27 cellular contexts compared by ENCODE assay signal in the genomic region with DNA sequence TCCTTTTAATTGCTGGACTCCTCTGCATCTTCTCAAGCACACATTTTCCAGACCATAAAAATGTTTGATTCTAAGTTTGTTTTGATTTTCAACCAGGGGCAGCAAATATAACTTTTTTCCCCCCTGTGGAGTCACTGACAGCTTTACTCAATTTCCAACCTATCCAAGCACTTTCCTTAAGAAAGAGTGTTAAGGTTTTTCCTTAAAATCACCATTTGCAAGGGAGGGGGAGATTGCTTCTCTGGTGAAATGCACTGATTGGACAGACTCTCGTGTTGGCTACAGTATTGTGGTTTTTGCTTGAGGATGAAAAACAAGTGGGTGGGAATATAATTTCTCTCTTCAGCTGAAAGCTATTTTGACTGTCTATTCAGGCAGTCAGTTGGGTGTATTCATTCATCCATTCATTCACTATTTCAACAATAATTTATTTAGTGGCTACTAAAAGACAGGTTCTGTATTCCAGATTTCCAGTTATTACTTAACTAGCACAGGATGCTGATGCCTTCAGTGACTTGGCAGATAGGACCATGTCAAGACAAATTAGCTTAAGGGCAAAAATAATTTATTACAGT.
DNase-seq lines count a peak whose midpoint lies in the region; ATAC-seq, FAIRE-seq and TF ChIP-seq lines count a peak whose summit lies in the region.
"Had no signal": no experiment of that assay in that cellular context is flagged by ENCODE, and none has a peak within 500 bp of the region (broad histone marks: within the 10 kb centered on the region; RNA-seq: fewer than 3 reads in every experiment).

No MANE protein-coding gene starts in this region.

- intact Hi-C loops in heart right ventricle (cut with DNase I), result no loop called here
- intact Hi-C loops in K562 (cut with micrococcal nuclease), result no loop called here

- ATAC-seq in heart right ventricle (no peak), K562 (no peak), HG03442 (IDR thresholded peaks at IDR 0.05; ENCODE audit: unreplicated experiment) (no peak)
- ATAC-seq: Right ventricle myocardium inferior had no signal

- TF ChIP-seq POLR2A in K562 (conservative IDR thresholded peaks at IDR 0.05), result no peak

- no peak for TF ChIP-seq EP300 in K562 (IDR thresholded peaks at IDR 0.05; ENCODE audit: low read length)

- H3K36me3 ChIP-seq in cardiac muscle cell, result no peaks in the 10 kb centered on the region
- no peaks in the 10 kb centered on the region for H3K36me3 ChIP-seq in heart right ventricle
- 0 out of 3 replicates have a peak, but pooled peaks cover 5% of the 10 kb centered on the region for H3K36me3 ChIP-seq in K562 (ENCODE audit: control insufficient read depth, insufficient read depth, low read length)
- H3K36me3 ChIP-seq in hepatocyte (replicated peaks; ENCODE audit: insufficient read depth, low read depth), result no peaks in the 10 kb centered on the region
- no peaks in the 10 kb centered on the region for H3K36me3 ChIP-seq in SJCRH30
- H3K36me3 ChIP-seq: MG63, SJSA1 had no signal

- H3K4me2 ChIP-seq in K562 (ENCODE audit: insufficient read depth, low read length), result peak overlapping the region; percentile 68
- peak overlapping the region; percentile 65 for H3K4me2 ChIP-seq in hepatocyte
- H3K4me2 ChIP-seq: PC-9 had no signal

- H3K27ac ChIP-seq in cardiac muscle cell (peak overlapping the region; percentile 83), heart right ventricle (no peak overlapping the region), K562 (ENCODE audit: extremely low read depth, low read depth, low read length) (peak overlapping the region; percentile 85; the same call in 2 of the 3 replicates), hepatocyte (peak overlapping the region; percentile 39), SJCRH30 (no peak overlapping the region)
- H3K27ac ChIP-seq: GM23248, PC-9, SJSA1 had no signal

- H3K4me3 ChIP-seq in cardiac muscle cell (no peak overlapping the region), heart right ventricle (no peak overlapping the region), K562 (peak overlapping the region; percentile 16; the same call in 1 of the 2 replicates), hepatocyte (no peak overlapping the region), SJCRH30 (no peak overlapping the region)
- H3K4me3 ChIP-seq: GM23248, MG63, PC-9, SJSA1 had no signal

- DNase-seq in cardiac muscle cell (ENCODE audit: low read depth in 1 of 2, low spot score in 1 of 2) (peak in 1 of 2 donors; percentile 32), heart right ventricle (no peak), K562 (ENCODE audit: extremely low read depth in 1 of 4, low spot score in 3 of 4) (no peak), hepatocyte (ENCODE audit: low spot score) (no peak), UCSD-AML1 (lab: John Stamatoyannopoulos, UW; ENCODE audit: unreplicated experiment) (no peak), SJCRH30 (no peak), ACHN (no peak)
- DNase-seq: 8988T; CD4-positive, alpha-beta T cell; COR-L47; DMS53; GM23248; HCEC 1CT; KG1; MG63; NCI-H1105 treated with DMSO at 0.1 percent for 48 hours; NCI-H146; NCI-H2029; NCI-H446; NCI-H526; NCI-H82; NK-92 treated with Interleukin-12 subunit alpha and Interleukin-12 subunit beta, amount 100 ng/mL, for 24 hours; PC-9; SW 1271 had no signal

- no peak for TF ChIP-seq RAD21 in K562 (CRISPR knock-in tag; conservative IDR thresholded peaks at IDR 0.05 in 1 of 2, IDR thresholded peaks at IDR 0.05 in 1 of 2)

- peak overlapping the region in 1 of 2 experiments; percentile 68; a peak in 2 of 4 replicates for H3K9ac ChIP-seq in K562 (ENCODE audit: insufficient read depth in 1 of 2, low read depth in 2 of 2, low read length in 2 of 2)
- H3K9ac ChIP-seq: GM23248 had no signal

- no TSS peak for BruUV-seq in K562 (replicated peaks; lab: Mats Ljungman, UMichigan)

- FAIRE-seq in K562 (lab: Jason Lieb, UNC), result peak; percentile 23

- CTCF ChIA-PET in K562 (lab: Yijun Ruan, JAX; ENCODE audit: low intra/inter-chr PET ratio), result no interaction called here

- H4K20me1 ChIP-seq in K562 (replicated peaks; ENCODE audit: control insufficient read depth, insufficient read depth, low read length) (no peaks in the 10 kb centered on the region), hepatocyte (ENCODE audit: insufficient read depth, poor library complexity, severe bottlenecking) (no peaks in the 10 kb centered on the region)

- no peak for TF ChIP-seq CTCF in cardiac muscle cell (IDR thresholded peaks at IDR 0.05; ENCODE audit: low read depth, low read length)
- TF ChIP-seq CTCF in heart right ventricle (IDR thresholded peaks at IDR 0.05), result no peak
- no peak for TF ChIP-seq CTCF in K562 (IDR thresholded peaks at IDR 0.05 in 2 of 3, conservative IDR thresholded peaks at IDR 0.05 in 1 of 3; ENCODE audit: insufficient read depth in 2 of 3, low read depth in 1 of 3, low read length in 3 of 3)
- no peak for TF ChIP-seq CTCF in hepatocyte (IDR thresholded peaks at IDR 0.05; ENCODE audit: poor library complexity)

- 57 to 68% methylated on average over 1 of the region's 1 CpG for WGBS in heart right ventricle, 2 donors
- WGBS in K562 (ENCODE audit: insufficient coverage, low coverage, missing lambda C conversion rate), result 0% methylated on average over 1 of the region's 1 CpG
- 55% methylated on average over 1 of the region's 1 CpG for WGBS in hepatocyte (ENCODE audit: low lambda C conversion rate, missing lambda C conversion rate)

- peak overlapping the region; percentile 90 for H2AFZ ChIP-seq in K562 (ENCODE audit: low read depth, low read length)
- peak overlapping the region; percentile 56 for H2AFZ ChIP-seq in hepatocyte
- H2AFZ ChIP-seq: GM23248, PC-9 had no signal

- in situ Hi-C loops in K562 (cut with MboI), result no loop called here
- in situ Hi-C loops in ACHN (cut with HindIII; ENCODE audit: low pct_ligation_motif_present, low pct_unique_long_range_greater_than_20kb, low sequenced_read_pairs), result no loop called here

- H3K79me2 ChIP-seq in K562 (ENCODE audit: control insufficient read depth, insufficient read depth, low read length) (peaks cover 42% of the 10 kb centered on the region; the same call in 2 of the 3 replicates), hepatocyte (no peaks in the 10 kb centered on the region)

- H3K9me3 ChIP-seq in cardiac muscle cell (ENCODE audit: low read depth), result no peaks in the 10 kb centered on the region
- no peaks in the 10 kb centered on the region for H3K9me3 ChIP-seq in heart right ventricle
- H3K9me3 ChIP-seq in K562 (replicated peaks; ENCODE audit: control insufficient read depth, insufficient read depth, low read depth, low read length), result no peaks in the 10 kb centered on the region
- H3K9me3 ChIP-seq in hepatocyte (ENCODE audit: low read depth), result no peaks in the 10 kb centered on the region
- no peaks in the 10 kb centered on the region for H3K9me3 ChIP-seq in SJCRH30 (replicated peaks)
- H3K9me3 ChIP-seq: MG63 had no signal

- peaks cover 26% of the 10 kb centered on the region for H3K4me1 ChIP-seq in cardiac muscle cell (ENCODE audit: low read depth)
- no peaks in the 10 kb centered on the region for H3K4me1 ChIP-seq in heart right ventricle
- peaks cover 0 to 36% of the 10 kb centered on the region in 2 experiments; a peak in 4 of 5 replicates for H3K4me1 ChIP-seq in K562 (replicated peaks in 1 of 2; ENCODE audit: control insufficient read depth in 2 of 2, insufficient read depth in 2 of 2, low read length in 2 of 2)
- H3K4me1 ChIP-seq in hepatocyte (ENCODE audit: insufficient read depth), result peaks cover 13% of the 10 kb centered on the region
- H3K4me1 ChIP-seq in SJCRH30, result no peaks in the 10 kb centered on the region

- H3K9me1 ChIP-seq in K562 (ENCODE audit: control insufficient read depth, insufficient read depth, low read length), result no peaks in the 10 kb centered on the region

- no peaks in the 10 kb centered on the region for H3K9me2 ChIP-seq in hepatocyte (replicated peaks; ENCODE audit: insufficient read depth)

- POLR2A ChIA-PET in K562 (lab: Yijun Ruan, JAX), result interaction anchor here (0.7 to 2.9 kb wide), 4 partner anchors 12 to 143 kb away, joined by 3 to 8 read pairs (median 3); no protein-coding TSS in a partner anchor

- H3K27me3 ChIP-seq in cardiac muscle cell, result no peaks in the 10 kb centered on the region
- no peaks in the 10 kb centered on the region for H3K27me3 ChIP-seq in heart right ventricle
- no peaks in the 10 kb centered on the region for H3K27me3 ChIP-seq in K562 (ENCODE audit: control insufficient read depth in 2 of 2, insufficient read depth in 2 of 2, low read length in 2 of 2)
- no peaks in the 10 kb centered on the region for H3K27me3 ChIP-seq in hepatocyte
- H3K27me3 ChIP-seq in SJCRH30, result no peaks in the 10 kb centered on the region
- H3K27me3 ChIP-seq: MG63, SJSA1 had no signal

TF ChIP-seq in K562, 482 proteins besides CTCF, POLR2A, EP300 and RAD21 (continues in another document):
- TF ChIP-seq, protein P1, sequence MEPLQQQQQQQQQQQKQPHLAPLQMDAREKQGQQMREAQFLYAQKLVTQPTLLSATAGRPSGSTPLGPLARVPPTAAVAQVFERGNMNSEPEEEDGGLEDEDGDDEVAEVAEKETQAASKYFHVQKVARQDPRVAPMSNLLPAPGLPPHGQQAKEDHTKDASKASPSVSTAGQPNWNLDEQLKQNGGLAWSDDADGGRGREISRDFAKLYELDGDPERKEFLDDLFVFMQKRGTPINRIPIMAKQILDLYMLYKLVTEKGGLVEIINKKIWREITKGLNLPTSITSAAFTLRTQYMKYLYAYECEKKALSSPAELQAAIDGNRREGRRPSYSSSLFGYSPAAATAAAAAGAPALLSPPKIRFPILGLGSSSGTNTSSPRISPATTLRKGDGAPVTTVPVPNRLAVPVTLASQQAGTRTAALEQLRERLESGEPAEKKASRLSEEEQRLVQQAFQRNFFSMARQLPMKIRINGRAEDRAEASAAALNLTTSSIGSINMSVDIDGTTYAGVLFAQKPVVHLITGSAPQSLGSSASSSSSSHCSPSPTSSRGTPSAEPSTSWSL (CRISPR knock-in tag; IDR thresholded peaks at IDR 0.05; ENCODE audit: borderline replicate concordance), result no peak
- TF ChIP-seq, protein P2, sequence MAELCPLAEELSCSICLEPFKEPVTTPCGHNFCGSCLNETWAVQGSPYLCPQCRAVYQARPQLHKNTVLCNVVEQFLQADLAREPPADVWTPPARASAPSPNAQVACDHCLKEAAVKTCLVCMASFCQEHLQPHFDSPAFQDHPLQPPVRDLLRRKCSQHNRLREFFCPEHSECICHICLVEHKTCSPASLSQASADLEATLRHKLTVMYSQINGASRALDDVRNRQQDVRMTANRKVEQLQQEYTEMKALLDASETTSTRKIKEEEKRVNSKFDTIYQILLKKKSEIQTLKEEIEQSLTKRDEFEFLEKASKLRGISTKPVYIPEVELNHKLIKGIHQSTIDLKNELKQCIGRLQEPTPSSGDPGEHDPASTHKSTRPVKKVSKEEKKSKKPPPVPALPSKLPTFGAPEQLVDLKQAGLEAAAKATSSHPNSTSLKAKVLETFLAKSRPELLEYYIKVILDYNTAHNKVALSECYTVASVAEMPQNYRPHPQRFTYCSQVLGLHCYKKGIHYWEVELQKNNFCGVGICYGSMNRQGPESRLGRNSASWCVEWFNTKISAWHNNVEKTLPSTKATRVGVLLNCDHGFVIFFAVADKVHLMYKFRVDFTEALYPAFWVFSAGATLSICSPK (IDR thresholded peaks at IDR 0.05; ENCODE audit: borderline replicate concordance), result 0 out of 2 replicates have a peak, but pooled peaks have one; percentile 7
- TF ChIP-seq HDAC3 (IDR thresholded peaks at IDR 0.05; ENCODE audit: borderline replicate concordance, partially characterized antibody), result peak; percentile 6
- TF ChIP-seq KDM4B (IDR thresholded peaks at IDR 0.05; ENCODE audit: borderline replicate concordance in 2 of 2, low read depth in 1 of 2), result no peak

Comparison
In these comparisons a context has a peak if more than half of its experiments do, and no peak if none do; other contexts are left out.
1. H3K27ac ChIP-seq: peak in cardiac muscle cell (single experiment), K562 (single experiment) and hepatocyte (single experiment); none in heart right ventricle (0 of 10) and SJCRH30 (single experiment).